ENCODE assay signal across 23 cellular contexts in the genomic region with DNA sequence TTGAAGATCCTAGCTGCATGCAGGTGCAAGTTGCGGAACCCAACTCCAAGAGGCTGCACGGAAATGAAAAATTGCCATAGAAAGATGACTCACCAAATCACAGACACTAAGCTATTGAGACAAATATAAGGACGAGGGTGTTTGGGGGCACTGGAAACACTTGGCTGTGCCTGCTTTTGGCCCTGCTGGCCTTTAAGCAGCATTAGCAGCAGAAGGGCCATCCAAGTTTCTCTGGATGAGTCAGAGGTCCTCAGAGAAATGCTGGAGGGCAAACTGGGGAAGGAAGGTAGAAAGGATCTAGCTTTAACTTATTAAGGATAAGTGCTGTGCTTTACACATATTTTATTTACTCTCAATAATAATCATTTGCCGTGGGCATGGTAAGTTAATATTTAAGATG.
DNase-seq lines count a peak whose midpoint lies in the region; ATAC-seq and TF ChIP-seq lines count a peak whose summit lies in the region.
"Had no signal": no experiment of that assay in that cellular context is flagged by ENCODE, and none has a peak within 500 bp of the region (broad histone marks: within the 10 kb centered on the region; RNA-seq: fewer than 3 reads in every experiment).

No MANE protein-coding gene starts in this region.

- no peak overlapping the region for H3K27ac Mint-ChIP-seq in CD8-positive, alpha-beta T cell
- H3K27ac Mint-ChIP-seq: activated B cell treated with CpG ODN at 0.5 μM for 24 hours, neural progenitor cell had no signal

- no peaks in the 10 kb centered on the region for H3K27me3 ChIP-seq in CD8-positive, alpha-beta T cell (ENCODE audit: insufficient read depth, low read length)
- H3K27me3 ChIP-seq in BE2C, result peaks cover 72% of the 10 kb centered on the region
- H3K27me3 ChIP-seq: dorsolateral prefrontal cortex, neural progenitor cell, upper lobe of right lung had no signal

- no peaks in the 10 kb centered on the region for H3K36me3 ChIP-seq in CD8-positive, alpha-beta T cell (ENCODE audit: insufficient read depth, low read length)
- H3K36me3 ChIP-seq in BE2C, result no peaks in the 10 kb centered on the region
- H3K36me3 ChIP-seq: neural progenitor cell, upper lobe of right lung had no signal

- H3K36me3 Mint-ChIP-seq in CD8-positive, alpha-beta T cell, result no peaks in the 10 kb centered on the region
- H3K36me3 Mint-ChIP-seq: neural progenitor cell had no signal

- H3K4me3 ChIP-seq in CD8-positive, alpha-beta T cell (ENCODE audit: low read depth, low read length), result no peak overlapping the region
- H3K4me3 ChIP-seq in BE2C (ENCODE audit: low read depth, low read length), result no peak overlapping the region
- H3K4me3 ChIP-seq: dorsolateral prefrontal cortex, neural progenitor cell, upper lobe of right lung had no signal

- H3K27me3 Mint-ChIP-seq in CD8-positive, alpha-beta T cell (ENCODE audit: low read depth), result peaks cover 9% of the 10 kb centered on the region

- CTCF ChIA-PET in CD8-positive, alpha-beta T cell (lab: Charles Lee), result no interaction called here

- no peaks in the 10 kb centered on the region for H3K9me3 Mint-ChIP-seq in CD8-positive, alpha-beta T cell
- H3K9me3 Mint-ChIP-seq: activated B cell treated with CpG ODN at 0.5 μM for 24 hours, neural progenitor cell had no signal

- DNase-seq in cardiac septum (ENCODE audit: low spot score) (peak; percentile 43), left ventricle myocardium superior (no peak), kidney tubule cell (ENCODE audit: low spot score) (peak; percentile 68), middle frontal gyrus (ENCODE audit: extremely low spot score, low spot score) (no peak), BE2C (no peak), NCI-H1092 (lab: John Stamatoyannopoulos, UW) (no peak)
- DNase-seq in CD8-positive, alpha-beta T cell, result no peak
- DNase-seq: activated B cell treated with CpG ODN at 0.5 μM for 24 hours; activated CD4-positive, alpha-beta T cell treated with anti-CD3 and anti-CD28 coated beads, Interleukin-2, amount 50 U/mL, for 48 hours; activated naive CD4-positive, alpha-beta T cell treated with Interleukin-2 at 50 U/mL for 16 hours; DMS153; dorsolateral prefrontal cortex; H7; left colon; NCI-H1092 treated with DMSO at 0.1 percent for 48 hours; NCI-H2029; stimulated activated CD4-positive, alpha-beta T cell treated with anti-CD3 and anti-CD28 coated beads, Interleukin-4, amount 100 ng/mL, for 4 hours; T-helper 9 cell; upper lobe of right lung had no signal

- no peaks in the 10 kb centered on the region for H3K9me3 ChIP-seq in CD8-positive, alpha-beta T cell (ENCODE audit: low read length)
- H3K9me3 ChIP-seq in BE2C, result no peaks in the 10 kb centered on the region
- H3K9me3 ChIP-seq: upper lobe of right lung had no signal

- POLR2A ChIA-PET in CD8-positive, alpha-beta T cell (lab: Charles Lee), result no interaction called here

- TF ChIP-seq CTCF in CD8-positive, alpha-beta T cell (IDR thresholded peaks at IDR 0.05), result no peak
- no peak for TF ChIP-seq CTCF in BE2C (IDR thresholded peaks at IDR 0.05; ENCODE audit: low read depth, low read length)

- intact Hi-C loops in cardiac septum (cut with DNase I), result loop anchor here (10.0 kb wide), 1 partner anchor 266 kb away; no protein-coding TSS in a partner anchor
- intact Hi-C loops in left ventricle myocardium superior (cut with micrococcal nuclease), result no loop called here
- intact Hi-C loops in CD8-positive, alpha-beta T cell (cut with DNase I, micrococcal nuclease), result no loop called here

- H3K4me3 Mint-ChIP-seq in CD8-positive, alpha-beta T cell, result no peak overlapping the region
- H3K4me3 Mint-ChIP-seq: activated B cell treated with CpG ODN at 0.5 μM for 24 hours; central memory CD8-positive, alpha-beta T cell; neural progenitor cell had no signal

- H3K27ac ChIP-seq in CD8-positive, alpha-beta T cell (ENCODE audit: low read depth, low read length), result no peak overlapping the region
- H3K27ac ChIP-seq: epithelial cell of prostate, neural progenitor cell, upper lobe of right lung had no signal

- ATAC-seq in left ventricle myocardium superior (no peak), SK-N-SH treated with all-trans-retinoic acid at 6 μM for 48 hours (peak; percentile 64)
- no peak for ATAC-seq in CD8-positive, alpha-beta T cell
- ATAC-seq: left colon, upper lobe of right lung had no signal

- no peaks in the 10 kb centered on the region for H3K4me1 Mint-ChIP-seq in CD8-positive, alpha-beta T cell (ENCODE audit: low read depth)
- H3K4me1 Mint-ChIP-seq: activated B cell treated with CpG ODN at 0.5 μM for 24 hours; central memory CD8-positive, alpha-beta T cell had no signal

- H3K4me1 ChIP-seq in CD8-positive, alpha-beta T cell (ENCODE audit: insufficient read depth, low read length), result no peaks in the 10 kb centered on the region
- H3K4me1 ChIP-seq in BE2C, result no peaks in the 10 kb centered on the region; the same call in 1 of the 2 replicates
- H3K4me1 ChIP-seq: upper lobe of right lung had no signal

TF ChIP-seq in SK-N-SH treated with all-trans-retinoic acid at 6 μM for 48 hours, 23 proteins besides CTCF, POLR2A, EP300 and RAD21 (continues in another document):
- TF ChIP-seq ZNF8 (CRISPR knock-in tag; IDR thresholded peaks at IDR 0.05) (no peak), ZFP3 (CRISPR knock-in tag; IDR thresholded peaks at IDR 0.05) (no peak), ZNF70 (CRISPR knock-in tag; IDR thresholded peaks at IDR 0.05) (no peak), SNAI2 (CRISPR knock-in tag; IDR thresholded peaks at IDR 0.05) (no peak), OSR1 (CRISPR knock-in tag; IDR thresholded peaks at IDR 0.05) (no peak), ZNF565 (CRISPR knock-in tag; conservative IDR thresholded peaks at IDR 0.05; ENCODE audit: low read depth) (no peak), PPARA (CRISPR knock-in tag; IDR thresholded peaks at IDR 0.05; ENCODE audit: borderline replicate concordance) (no peak), ZFP30 (CRISPR knock-in tag; IDR thresholded peaks at IDR 0.05) (no peak), TSHZ2 (CRISPR knock-in tag; IDR thresholded peaks at IDR 0.05) (no peak), RARB (CRISPR knock-in tag; IDR thresholded peaks at IDR 0.05) (no peak), CSDC2 (CRISPR knock-in tag; IDR thresholded peaks at IDR 0.05) (no peak)
- TF ChIP-seq, protein P1, sequence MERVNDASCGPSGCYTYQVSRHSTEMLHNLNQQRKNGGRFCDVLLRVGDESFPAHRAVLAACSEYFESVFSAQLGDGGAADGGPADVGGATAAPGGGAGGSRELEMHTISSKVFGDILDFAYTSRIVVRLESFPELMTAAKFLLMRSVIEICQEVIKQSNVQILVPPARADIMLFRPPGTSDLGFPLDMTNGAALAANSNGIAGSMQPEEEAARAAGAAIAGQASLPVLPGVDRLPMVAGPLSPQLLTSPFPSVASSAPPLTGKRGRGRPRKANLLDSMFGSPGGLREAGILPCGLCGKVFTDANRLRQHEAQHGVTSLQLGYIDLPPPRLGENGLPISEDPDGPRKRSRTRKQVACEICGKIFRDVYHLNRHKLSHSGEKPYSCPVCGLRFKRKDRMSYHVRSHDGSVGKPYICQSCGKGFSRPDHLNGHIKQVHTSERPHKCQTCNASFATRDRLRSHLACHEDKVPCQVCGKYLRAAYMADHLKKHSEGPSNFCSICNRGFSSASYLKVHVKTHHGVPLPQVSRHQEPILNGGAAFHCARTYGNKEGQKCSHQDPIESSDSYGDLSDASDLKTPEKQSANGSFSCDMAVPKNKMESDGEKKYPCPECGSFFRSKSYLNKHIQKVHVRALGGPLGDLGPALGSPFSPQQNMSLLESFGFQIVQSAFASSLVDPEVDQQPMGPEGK (CRISPR knock-in tag; IDR thresholded peaks at IDR 0.05; ENCODE audit: borderline replicate concordance), result no peak
- TF ChIP-seq, protein P2, sequence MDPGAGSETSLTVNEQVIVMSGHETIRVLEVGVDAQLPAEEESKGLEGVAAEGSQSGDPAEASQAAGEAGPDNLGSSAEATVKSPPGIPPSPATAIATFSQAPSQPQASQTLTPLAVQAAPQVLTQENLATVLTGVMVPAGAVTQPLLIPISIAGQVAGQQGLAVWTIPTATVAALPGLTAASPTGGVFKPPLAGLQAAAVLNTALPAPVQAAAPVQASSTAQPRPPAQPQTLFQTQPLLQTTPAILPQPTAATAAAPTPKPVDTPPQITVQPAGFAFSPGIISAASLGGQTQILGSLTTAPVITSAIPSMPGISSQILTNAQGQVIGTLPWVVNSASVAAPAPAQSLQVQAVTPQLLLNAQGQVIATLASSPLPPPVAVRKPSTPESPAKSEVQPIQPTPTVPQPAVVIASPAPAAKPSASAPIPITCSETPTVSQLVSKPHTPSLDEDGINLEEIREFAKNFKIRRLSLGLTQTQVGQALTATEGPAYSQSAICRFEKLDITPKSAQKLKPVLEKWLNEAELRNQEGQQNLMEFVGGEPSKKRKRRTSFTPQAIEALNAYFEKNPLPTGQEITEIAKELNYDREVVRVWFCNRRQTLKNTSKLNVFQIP (CRISPR knock-in tag; IDR thresholded peaks at IDR 0.05; ENCODE audit: borderline replicate concordance, low read depth), result no peak

Comparison
In these comparisons a context has a peak if more than half of its experiments do, and no peak if none do; other contexts are left out.
1. DNase-seq: peak in cardiac septum (single experiment) and kidney tubule cell (single experiment); none in left ventricle myocardium superior (single experiment), CD8-positive, alpha-beta T cell (0 of 7), middle frontal gyrus (single experiment), BE2C (single experiment) and NCI-H1092 (single experiment).